ENCODE assay signal across 10 cellular contexts in the genomic region with DNA sequence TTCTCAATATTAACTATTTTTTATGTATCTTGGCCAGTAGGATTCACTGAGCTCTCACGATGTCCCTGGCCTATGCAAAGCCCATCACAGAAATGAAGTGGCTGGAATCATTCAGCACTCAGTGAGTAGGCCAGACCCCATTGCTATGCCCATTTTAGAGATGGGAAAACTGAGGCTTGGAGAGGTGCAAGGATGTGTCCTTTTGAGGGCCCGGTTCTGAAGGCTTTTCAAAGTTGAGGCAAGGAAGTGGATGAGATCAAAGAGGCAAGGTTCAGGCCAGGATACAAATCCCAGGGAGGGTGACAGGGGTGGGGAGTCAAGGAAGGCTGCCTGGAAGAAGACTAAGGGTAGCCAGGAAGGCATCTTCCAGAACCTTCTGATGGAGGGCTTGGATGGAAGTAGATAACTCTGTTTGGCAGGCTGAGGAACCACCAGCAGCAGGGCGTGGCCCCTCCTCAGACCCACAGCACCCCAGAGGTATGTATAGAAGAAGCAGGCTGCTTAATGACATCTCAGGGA. TPM values are rescaled to one million over a fixed set of nuclear protein-coding genes. Genes with fewer than 3 reads are reported as not detected.
DNase-seq lines count a peak whose midpoint lies in the region; ATAC-seq, FAIRE-seq and TF ChIP-seq lines count a peak whose summit lies in the region.
"Had no signal": no experiment of that assay in that cellular context is flagged by ENCODE, and none has a peak within 500 bp of the region (broad histone marks: within the 10 kb centered on the region; RNA-seq: fewer than 3 reads in every experiment).

No MANE protein-coding gene starts in this region.

- 0 out of 2 replicates have a peak, but pooled peaks cover 4% of the 10 kb centered on the region for H4K20me1 ChIP-seq in K562 (replicated peaks; ENCODE audit: control insufficient read depth, insufficient read depth, low read length)

- H3K36me3 ChIP-seq in left ventricle myocardium inferior (no peaks in the 10 kb centered on the region), K562 (ENCODE audit: control insufficient read depth, insufficient read depth, low read length) (no peaks in the 10 kb centered on the region), upper lobe of left lung (no peaks in the 10 kb centered on the region)
- no peaks in the 10 kb centered on the region for H3K36me3 ChIP-seq in naive thymus-derived CD4-positive, alpha-beta T cell (ENCODE audit: control insufficient read depth in 2 of 3, insufficient read depth in 3 of 3, low read length in 3 of 3)

- H3K27ac Mint-ChIP-seq in naive thymus-derived CD4-positive, alpha-beta T cell, result peak overlapping the region; percentile 6 to 92 (median 85)

- TF ChIP-seq POLR2A in K562 (conservative IDR thresholded peaks at IDR 0.05) (no peak), upper lobe of left lung (IDR thresholded peaks at IDR 0.05) (no peak)

- intact Hi-C loops in left ventricle myocardium inferior (cut with micrococcal nuclease), result no loop called here
- intact Hi-C loops in cardiac septum (cut with DNase I), result no loop called here
- intact Hi-C loops in K562 (cut with micrococcal nuclease), result loop anchor here (5.0 kb wide), 1 partner anchor 200 kb away; no protein-coding TSS in a partner anchor
- intact Hi-C loops in naive thymus-derived CD4-positive, alpha-beta T cell (cut with micrococcal nuclease), result loop anchor here in 1 of 2 donors (5.0 kb wide), 1 partner anchor 250 kb away; a partner anchor contains a TSS

- 24% methylated on average over 3 of the region's 3 CpGs for WGBS in K562 (ENCODE audit: insufficient coverage, low coverage, missing lambda C conversion rate)
- 69 to 79% methylated on average over 3 of the region's 3 CpGs for WGBS in upper lobe of left lung, 2 donors

- H3K27ac ChIP-seq in left ventricle myocardium inferior (replicated peaks) (peak overlapping the region; percentile 93), K562 (ENCODE audit: extremely low read depth, low read depth, low read length) (peak overlapping the region; percentile 92), upper lobe of left lung (peak overlapping the region; percentile 93 to 98 (median 96))
- H3K27ac ChIP-seq in naive thymus-derived CD4-positive, alpha-beta T cell (ENCODE audit: low read depth, low read length), result no peak overlapping the region

- no peak for TF ChIP-seq EP300 in K562 (IDR thresholded peaks at IDR 0.05; ENCODE audit: low read length)
- TF ChIP-seq EP300 in upper lobe of left lung (IDR thresholded peaks at IDR 0.05), result no peak

- CTCF ChIA-PET in K562 (lab: Yijun Ruan, JAX; ENCODE audit: low intra/inter-chr PET ratio), result interaction anchor here (0.7 to 6.4 kb wide), 2 partner anchors 32 to 36 kb away, joined by 3 to 179 read pairs; no protein-coding TSS in a partner anchor
- CTCF ChIA-PET in naive thymus-derived CD4-positive, alpha-beta T cell (lab: Charles Lee), result interaction anchor here (8.3 kb wide), 1 partner anchor 36 kb away, joined by 217 read pairs; no protein-coding TSS in a partner anchor

- DNase-seq in left ventricle myocardium inferior (no peak), cardiac septum (ENCODE audit: low spot score) (no peak), K562 (ENCODE audit: extremely low read depth in 1 of 4, low spot score in 3 of 4) (no peak), upper lobe of left lung (no peak), NCI-H345 treated with DMSO at 0.1 percent for 48 hours (lab: John Stamatoyannopoulos, UW; ENCODE audit: unreplicated experiment) (no peak)
- DNase-seq in naive thymus-derived CD4-positive, alpha-beta T cell, result no peak
- DNase-seq in stimulated activated naive CD4-positive, alpha-beta T cell treated with Interleukin-2 at 50 U/mL for 16 hours (lab: John Stamatoyannopoulos, UW), result no peak
- DNase-seq: NCI-H1417 treated with DMSO at 0.1 percent for 48 hours had no signal

- H3K79me2 ChIP-seq in K562 (ENCODE audit: control insufficient read depth, insufficient read depth, low read length), result no peaks in the 10 kb centered on the region

- H3K4me1 Mint-ChIP-seq in naive thymus-derived CD4-positive, alpha-beta T cell, result peaks cover 33 to 50% (median 43%) of the 10 kb centered on the region in 7 donors

- TF ChIP-seq RAD21 in K562 (CRISPR knock-in tag; conservative IDR thresholded peaks at IDR 0.05 in 1 of 2, IDR thresholded peaks at IDR 0.05 in 1 of 2), result no peak

- ATAC-seq in K562, result no peak; the same call in 2 of the 3 replicates
- ATAC-seq in naive thymus-derived CD4-positive, alpha-beta T cell, result peak; percentile 58
- ATAC-seq in upper lobe of left lung (ENCODE audit: low FRiP score in 2 of 2), result no peak
- ATAC-seq in HG02763 (IDR thresholded peaks at IDR 0.05; ENCODE audit: unreplicated experiment), result no peak

- no peaks in the 10 kb centered on the region for H3K36me3 Mint-ChIP-seq in naive thymus-derived CD4-positive, alpha-beta T cell

- H3K9me3 Mint-ChIP-seq in naive thymus-derived CD4-positive, alpha-beta T cell, result peaks cover 0 to 1% (median 0%) of the 10 kb centered on the region in 11 donors

- H3K9me3 ChIP-seq in left ventricle myocardium inferior (replicated peaks), result no peaks in the 10 kb centered on the region
- no peaks in the 10 kb centered on the region for H3K9me3 ChIP-seq in K562 (replicated peaks; ENCODE audit: control insufficient read depth, insufficient read depth, low read depth, low read length)
- no peaks in the 10 kb centered on the region for H3K9me3 ChIP-seq in naive thymus-derived CD4-positive, alpha-beta T cell (ENCODE audit: control insufficient read depth in 2 of 3, low read length in 3 of 3)
- H3K9me3 ChIP-seq in upper lobe of left lung, result no peaks in the 10 kb centered on the region

- H2AFZ ChIP-seq in K562 (ENCODE audit: low read depth, low read length), result no peak overlapping the region

- no peak overlapping the region for H3K4me3 ChIP-seq in left ventricle myocardium inferior
- H3K4me3 ChIP-seq in K562, result peak overlapping the region; percentile 52; the same call in 1 of the 2 replicates
- no peak overlapping the region for H3K4me3 ChIP-seq in naive thymus-derived CD4-positive, alpha-beta T cell (ENCODE audit: low read length)
- H3K4me3 ChIP-seq in upper lobe of left lung, result peak overlapping the region in 1 of 4 donors; percentile 51

- in situ Hi-C loops in K562 (cut with MboI), result loop anchor here (5.0 kb wide), 1 partner anchor 35 kb away; no protein-coding TSS in a partner anchor

- peak overlapping the region in 1 of 2 experiments; percentile 17; a peak in 1 of 4 replicates for H3K9ac ChIP-seq in K562 (ENCODE audit: insufficient read depth in 1 of 2, low read depth in 2 of 2, low read length in 2 of 2)

- H3K27me3 ChIP-seq in left ventricle myocardium inferior (ENCODE audit: low read depth) (no peaks in the 10 kb centered on the region), K562 (ENCODE audit: control insufficient read depth in 2 of 2, insufficient read depth in 2 of 2, low read length in 2 of 2) (no peaks in the 10 kb centered on the region), upper lobe of left lung (no peaks in the 10 kb centered on the region)
- no peaks in the 10 kb centered on the region for H3K27me3 ChIP-seq in naive thymus-derived CD4-positive, alpha-beta T cell (ENCODE audit: control insufficient read depth in 2 of 2, insufficient read depth in 2 of 2, low read length in 2 of 2)

- no peaks in the 10 kb centered on the region for H3K9me1 ChIP-seq in K562 (ENCODE audit: control insufficient read depth, insufficient read depth, low read length)

- TF ChIP-seq CTCF in left ventricle myocardium inferior (IDR thresholded peaks at IDR 0.05; ENCODE audit: borderline replicate concordance), result no peak
- no peak for TF ChIP-seq CTCF in K562 (IDR thresholded peaks at IDR 0.05 in 2 of 3, conservative IDR thresholded peaks at IDR 0.05 in 1 of 3; ENCODE audit: insufficient read depth in 2 of 3, low read depth in 1 of 3, low read length in 3 of 3)
- TF ChIP-seq CTCF in upper lobe of left lung (IDR thresholded peaks at IDR 0.05), result no peak

- H3K27me3 Mint-ChIP-seq in naive thymus-derived CD4-positive, alpha-beta T cell, result peaks cover 0 to 2% (median 0%) of the 10 kb centered on the region in 5 donors

- BruUV-seq in K562 (replicated peaks; lab: Mats Ljungman, UMichigan), result no TSS peak

- H3K4me2 ChIP-seq in K562 (ENCODE audit: insufficient read depth, low read length), result peak overlapping the region; percentile 90

- H3K4me1 ChIP-seq in left ventricle myocardium inferior (peaks cover 45% of the 10 kb centered on the region), K562 (replicated peaks in 1 of 2; ENCODE audit: control insufficient read depth in 2 of 2, insufficient read depth in 2 of 2, low read length in 2 of 2) (peaks cover 38 to 56% of the 10 kb centered on the region in 2 experiments), upper lobe of left lung (peaks cover 25 to 48% (median 37%) of the 10 kb centered on the region in 4 donors)
- H3K4me1 ChIP-seq in naive thymus-derived CD4-positive, alpha-beta T cell (ENCODE audit: control insufficient read depth in 2 of 2, insufficient read depth in 2 of 2, low read length in 2 of 2), result peaks cover 24 to 25% of the 10 kb centered on the region in 2 donors

- H3K4me3 Mint-ChIP-seq in naive thymus-derived CD4-positive, alpha-beta T cell, result peak overlapping the region; percentile 67 to 93 (median 88)

- FAIRE-seq in K562 (lab: Jason Lieb, UNC), result no peak
- FAIRE-seq: bronchial epithelial cell had no signal

- POLR2A ChIA-PET in K562 (lab: Yijun Ruan, JAX), result interaction anchor here (3.6 kb wide), 1 partner anchor 26 kb away, joined by 51 read pairs; a partner anchor contains a TSS
- POLR2A ChIA-PET in naive thymus-derived CD4-positive, alpha-beta T cell (lab: Charles Lee), result no interaction called here

RNA-seq across cellular contexts. Expression of a gene that starts 18.8 kb away (rescaled TPM):
- 108 TPM for total RNA-seq in left ventricle myocardium inferior
- total RNA-seq in cardiac septum, result 89.0 TPM
- 39.0 and 101 TPM in 2 replicates for total RNA-seq in K562 (2011; cell fraction: chromatin; rRNA removed; ENCODE audit: low replicate concordance)
- total RNA-seq in K562 (2011; cell fraction: nucleolus; rRNA removed), result 64.0 and 74.7 TPM in 2 replicates
- 56.7 and 74.6 TPM in 2 replicates for total RNA-seq in K562 (2011; cell fraction: nucleoplasm; rRNA removed)
- 87.1 and 89.4 TPM in 2 replicates for total RNA-seq in K562 (2014; rRNA removed)
- total RNA-seq in K562 (2014; rRNA removed; fragmentation: Illumina TruSeq; extraction: Trizol), result 31.1 and 37.7 TPM in 2 replicates
- 49.9 and 57.3 TPM in 2 replicates for total RNA-seq in K562 (2015; rRNA removed; fragmentation: Illumina TruSeq; extraction: Trizol)
- total RNA-seq in K562 (2021), result 75.1 and 75.5 TPM in 2 replicates
- 60.0 and 67.5 TPM in 2 replicates for polyA plus RNA-seq in K562 (2011; rRNA removed)
- polyA plus RNA-seq in K562 (2011; cell fraction: cytosol; rRNA removed), result 85.4 and 165 TPM in 2 replicates
- 90.3 and 164 TPM in 2 replicates for polyA plus RNA-seq in K562 (2011; cell fraction: nucleus; rRNA removed)
- polyA plus RNA-seq in K562 (2012), result 61.5 and 139 TPM in 2 replicates
- 70.3 and 86.8 TPM in 2 replicates for polyA plus RNA-seq in K562 (2014; fragmentation: Illumina TruSeq; extraction: Trizol)
- polyA plus RNA-seq in K562 (2014; fragmentation: Nextera tagmentation; extraction: Ambion mirVana), result 10 to 100 TPM in 1 of 2 experiments, 1 to 10 TPM in 1; 9.3 to 17.0 TPM
- 92.6 and 95.8 TPM in 2 replicates for polyA plus RNA-seq in K562 (2014; rRNA removed)
- polyA minus RNA-seq in K562 (2011; rRNA and poly(A)+ RNA removed), result 19.6 and 33.4 TPM in 2 replicates
- polyA minus RNA-seq in K562 (2011; cell fraction: cytosol; rRNA and poly(A)+ RNA removed), result 57.8 and 74.6 TPM in 2 replicates
- 37.8 and 41.3 TPM in 2 replicates for polyA minus RNA-seq in K562 (2011; cell fraction: nucleus; rRNA and poly(A)+ RNA removed)
- total RNA-seq in naive thymus-derived CD4-positive, alpha-beta T cell, result 10 to 100 TPM; 45.1 to 88.2 (median 53.4) TPM
- 10 to 100 TPM; 31.7 to 32.7 TPM for polyA plus RNA-seq in naive thymus-derived CD4-positive, alpha-beta T cell
- total RNA-seq in upper lobe of left lung, result 100 to 1,000 TPM in 1 of 6 donors, 10 to 100 TPM in 5; 53.7 to 102 (median 76.2) TPM

RNA-seq across cellular contexts. Expression of a gene that starts 25.3 kb away (rescaled TPM):
- 0.33 TPM for total RNA-seq in left ventricle myocardium inferior
- total RNA-seq in cardiac septum, result 0.94 TPM
- 2.1 and 8.8 TPM in 2 replicates for total RNA-seq in K562 (2011; cell fraction: chromatin; rRNA removed; ENCODE audit: low replicate concordance)
- 4.2 and 6.7 TPM in 2 replicates for total RNA-seq in K562 (2011; cell fraction: nucleolus; rRNA removed)
- total RNA-seq in K562 (2011; cell fraction: nucleoplasm; rRNA removed), result 3.9 and 4.5 TPM in 2 replicates
- total RNA-seq in K562 (2014; rRNA removed), result 1.2 and 1.6 TPM in 2 replicates
- 0.73 TPM in 2 replicates for total RNA-seq in K562 (2014; rRNA removed; fragmentation: Illumina TruSeq; extraction: Trizol)
- total RNA-seq in K562 (2015; rRNA removed; fragmentation: Illumina TruSeq; extraction: Trizol), result 0.18 and 0.26 TPM in 2 replicates
- 2.4 and 2.7 TPM in 2 replicates for total RNA-seq in K562 (2021)
- 0.25 and 0.27 TPM in 2 replicates for polyA plus RNA-seq in K562 (2011; rRNA removed)
- 0.32 and 0.52 TPM in 2 replicates for polyA plus RNA-seq in K562 (2011; cell fraction: cytosol; rRNA removed)
- 1.8 and 3.8 TPM in 2 replicates for polyA plus RNA-seq in K562 (2011; cell fraction: nucleus; rRNA removed)
- polyA plus RNA-seq in K562 (2012), result 0.76 and 1.3 TPM in 2 replicates
- 1.2 and 1.4 TPM in 2 replicates for polyA plus RNA-seq in K562 (2014; fragmentation: Illumina TruSeq; extraction: Trizol)
- under 1 TPM; 0.11 to 0.30 TPM for polyA plus RNA-seq in K562 (2014; fragmentation: Nextera tagmentation; extraction: Ambion mirVana)
- polyA plus RNA-seq in K562 (2014; rRNA removed), result 0.93 and 2.9 TPM in 2 replicates
- 0.54 and 0.77 TPM in 2 replicates for polyA minus RNA-seq in K562 (2011; rRNA and poly(A)+ RNA removed)
- 0.55 and 0.76 TPM in 2 replicates for polyA minus RNA-seq in K562 (2011; cell fraction: cytosol; rRNA and poly(A)+ RNA removed)
- polyA minus RNA-seq in K562 (2011; cell fraction: nucleus; rRNA and poly(A)+ RNA removed), result 2.8 and 3.6 TPM in 2 replicates
- 1,000 to 10,000 TPM in 1 of 5 experiments, 100 to 1,000 TPM in 1, 10 to 100 TPM in 2, 1 to 10 TPM in 1; 2.1 to 1,925 (median 22.8) TPM for total RNA-seq in naive thymus-derived CD4-positive, alpha-beta T cell
- 1 to 10 TPM; 3.0 to 5.3 TPM for polyA plus RNA-seq in naive thymus-derived CD4-positive, alpha-beta T cell
- total RNA-seq in upper lobe of left lung, result 100 to 1,000 TPM in 2 of 6 donors, 10 to 100 TPM in 2, 1 to 10 TPM in 1, not detected in 1; 8.8 to 152 (median 94.9) TPM

RNA-seq across cellular contexts. Expression of a gene that starts 36.0 kb away (rescaled TPM):
- total RNA-seq in left ventricle myocardium inferior, result 5.2 TPM
- 3.2 TPM for total RNA-seq in cardiac septum
- total RNA-seq in K562 (2011; cell fraction: chromatin; rRNA removed; ENCODE audit: low replicate concordance), result 7.5 and 14.6 TPM in 2 replicates
- 11.1 and 14.3 TPM in 2 replicates for total RNA-seq in K562 (2011; cell fraction: nucleolus; rRNA removed)
- 9.8 and 10.3 TPM in 2 replicates for total RNA-seq in K562 (2011; cell fraction: nucleoplasm; rRNA removed)
- total RNA-seq in K562 (2014; rRNA removed), result 36.6 and 50.6 TPM in 2 replicates
- 19.7 and 22.7 TPM in 2 replicates for total RNA-seq in K562 (2014; rRNA removed; fragmentation: Illumina TruSeq; extraction: Trizol)
- total RNA-seq in K562 (2015; rRNA removed; fragmentation: Illumina TruSeq; extraction: Trizol), result 50.1 and 51.0 TPM in 2 replicates
- total RNA-seq in K562 (2021), result 27.4 and 32.1 TPM in 2 replicates
- 8.5 and 9.7 TPM in 2 replicates for polyA plus RNA-seq in K562 (2011; rRNA removed)
- polyA plus RNA-seq in K562 (2011; cell fraction: cytosol; rRNA removed), result 11.0 and 17.1 TPM in 2 replicates
- polyA plus RNA-seq in K562 (2011; cell fraction: nucleus; rRNA removed), result 3.6 and 6.6 TPM in 2 replicates
- polyA plus RNA-seq in K562 (2012), result 5.1 and 14.9 TPM in 2 replicates
- polyA plus RNA-seq in K562 (2014; fragmentation: Illumina TruSeq; extraction: Trizol), result 32.6 and 37.4 TPM in 2 replicates
- 1 to 10 TPM; 3.0 to 6.4 TPM for polyA plus RNA-seq in K562 (2014; fragmentation: Nextera tagmentation; extraction: Ambion mirVana)
- polyA plus RNA-seq in K562 (2014; rRNA removed), result 29.2 and 31.7 TPM in 2 replicates
- 4.5 and 4.9 TPM in 2 replicates for polyA minus RNA-seq in K562 (2011; rRNA and poly(A)+ RNA removed)
- polyA minus RNA-seq in K562 (2011; cell fraction: cytosol; rRNA and poly(A)+ RNA removed), result 12.2 and 12.9 TPM in 2 replicates
- polyA minus RNA-seq in K562 (2011; cell fraction: nucleus; rRNA and poly(A)+ RNA removed), result 3.0 and 3.8 TPM in 2 replicates
- 1 to 10 TPM in 4 of 5 experiments, under 1 TPM in 1; 0.45 to 8.2 (median 4.7) TPM for total RNA-seq in naive thymus-derived CD4-positive, alpha-beta T cell
- polyA plus RNA-seq in naive thymus-derived CD4-positive, alpha-beta T cell, result 1 to 10 TPM; 5.1 to 5.4 TPM
- total RNA-seq in upper lobe of left lung, result 1 to 10 TPM; 1.0 to 7.7 (median 5.8) TPM

RNA-seq across cellular contexts. Expression of a gene that starts 37.6 kb away (rescaled TPM):
- 207 TPM for total RNA-seq in left ventricle myocardium inferior
- 119 TPM for total RNA-seq in cardiac septum
- 13.7 and 25.0 TPM in 2 replicates for total RNA-seq in K562 (2011; cell fraction: chromatin; rRNA removed; ENCODE audit: low replicate concordance)
- total RNA-seq in K562 (2011; cell fraction: nucleolus; rRNA removed), result 14.5 and 17.6 TPM in 2 replicates
- total RNA-seq in K562 (2011; cell fraction: nucleoplasm; rRNA removed), result 15.8 and 21.6 TPM in 2 replicates
- total RNA-seq in K562 (2014; rRNA removed), result 2.3 TPM in 2 replicates
- total RNA-seq in K562 (2014; rRNA removed; fragmentation: Illumina TruSeq; extraction: Trizol), result 0.84 and 1.0 TPM in 2 replicates
- total RNA-seq in K562 (2015; rRNA removed; fragmentation: Illumina TruSeq; extraction: Trizol), result 0.83 and 0.94 TPM in 2 replicates
- total RNA-seq in K562 (2021), result 4.5 and 6.7 TPM in 2 replicates
- polyA plus RNA-seq in K562 (2011; rRNA removed), result 2.0 and 6.6 TPM in 2 replicates
- polyA plus RNA-seq in K562 (2011; cell fraction: cytosol; rRNA removed), result 2.6 and 3.5 TPM in 2 replicates
- 16.5 and 21.1 TPM in 2 replicates for polyA plus RNA-seq in K562 (2011; cell fraction: nucleus; rRNA removed)
- polyA plus RNA-seq in K562 (2012), result 7.4 and 23.3 TPM in 2 replicates
- polyA plus RNA-seq in K562 (2014; fragmentation: Illumina TruSeq; extraction: Trizol), result 2.7 and 3.6 TPM in 2 replicates
- under 1 TPM; 0.32 to 0.82 TPM for polyA plus RNA-seq in K562 (2014; fragmentation: Nextera tagmentation; extraction: Ambion mirVana)
- polyA plus RNA-seq in K562 (2014; rRNA removed), result 1.7 and 3.7 TPM in 2 replicates
- 1.6 and 2.6 TPM in 2 replicates for polyA minus RNA-seq in K562 (2011; rRNA and poly(A)+ RNA removed)
- polyA minus RNA-seq in K562 (2011; cell fraction: cytosol; rRNA and poly(A)+ RNA removed), result 2.4 and 7.6 TPM in 2 replicates
- 3.1 and 6.1 TPM in 2 replicates for polyA minus RNA-seq in K562 (2011; cell fraction: nucleus; rRNA and poly(A)+ RNA removed)
- total RNA-seq in naive thymus-derived CD4-positive, alpha-beta T cell, result 10 to 100 TPM in 3 of 5 experiments, 1 to 10 TPM in 2; 2.9 to 24.4 (median 11.1) TPM
- polyA plus RNA-seq in naive thymus-derived CD4-positive, alpha-beta T cell, result under 1 TPM; 0.56 to 0.61 TPM
- 10 to 100 TPM; 27.8 to 76.2 (median 57.5) TPM for total RNA-seq in upper lobe of left lung

RNA-seq across cellular contexts. Expression of a gene that starts 54.4 kb away (rescaled TPM):
- 19.1 TPM for total RNA-seq in left ventricle myocardium inferior
- total RNA-seq in cardiac septum, result 15.1 TPM
- total RNA-seq in K562 (2011; cell fraction: chromatin; rRNA removed; ENCODE audit: low replicate concordance), result 9.6 and 30.7 TPM in 2 replicates
- total RNA-seq in K562 (2011; cell fraction: nucleolus; rRNA removed), result 33.3 and 36.9 TPM in 2 replicates
- 17.6 and 21.3 TPM in 2 replicates for total RNA-seq in K562 (2011; cell fraction: nucleoplasm; rRNA removed)
- total RNA-seq in K562 (2014; rRNA removed), result 9.3 and 20.1 TPM in 2 replicates
- 6.9 and 7.2 TPM in 2 replicates for total RNA-seq in K562 (2014; rRNA removed; fragmentation: Illumina TruSeq; extraction: Trizol)
- 7.2 and 8.3 TPM in 2 replicates for total RNA-seq in K562 (2015; rRNA removed; fragmentation: Illumina TruSeq; extraction: Trizol)
- total RNA-seq in K562 (2021), result 21.4 and 24.3 TPM in 2 replicates
- polyA plus RNA-seq in K562 (2011; rRNA removed), result 14.1 and 23.1 TPM in 2 replicates
- polyA plus RNA-seq in K562 (2011; cell fraction: cytosol; rRNA removed), result 28.2 and 40.0 TPM in 2 replicates
- polyA plus RNA-seq in K562 (2011; cell fraction: nucleus; rRNA removed), result 19.8 and 28.9 TPM in 2 replicates
- polyA plus RNA-seq in K562 (2012), result 30.4 and 54.3 TPM in 2 replicates
- polyA plus RNA-seq in K562 (2014; fragmentation: Illumina TruSeq; extraction: Trizol), result 18.6 and 23.7 TPM in 2 replicates
- polyA plus RNA-seq in K562 (2014; fragmentation: Nextera tagmentation; extraction: Ambion mirVana), result under 1 TPM; 0.53 to 0.69 TPM
- polyA plus RNA-seq in K562 (2014; rRNA removed), result 12.3 and 18.7 TPM in 2 replicates
- 7.4 and 8.3 TPM in 2 replicates for polyA minus RNA-seq in K562 (2011; rRNA and poly(A)+ RNA removed)
- polyA minus RNA-seq in K562 (2011; cell fraction: cytosol; rRNA and poly(A)+ RNA removed), result 20.7 and 22.8 TPM in 2 replicates
- polyA minus RNA-seq in K562 (2011; cell fraction: nucleus; rRNA and poly(A)+ RNA removed), result 9.0 and 16.4 TPM in 2 replicates
- 1 to 10 TPM in 4 of 5 experiments, under 1 TPM in 1; 0.86 to 3.1 (median 2.4) TPM for total RNA-seq in naive thymus-derived CD4-positive, alpha-beta T cell
- polyA plus RNA-seq in naive thymus-derived CD4-positive, alpha-beta T cell, result under 1 TPM; 0.30 to 0.37 TPM
- 10 to 100 TPM in 3 of 6 donors, 1 to 10 TPM in 3; 5.2 to 17.8 (median 11.1) TPM for total RNA-seq in upper lobe of left lung
